ENCODE assay signal across 2 cellular contexts in genomic region chr9:98500337-98500919, GRCh38.
TF ChIP-seq lines count a peak whose summit lies in the region.

No MANE protein-coding gene starts in this region.

TF ChIP-seq in HEK293, 187 proteins besides CTCF, POLR2A, EP300 and RAD21 (continued from another document):
- no peak for TF ChIP-seq ATF2 (tag by site-specific recombination; IDR thresholded peaks at IDR 0.05; ENCODE audit: low read depth)
- peak; percentile 48; the same call in 1 of the 2 replicates for TF ChIP-seq GLIS1 (tag by site-specific recombination; IDR thresholded peaks at IDR 0.05)
TF ChIP-seq in HEK293: peak in this region for 1.

TF ChIP-seq in K562, 482 proteins besides CTCF, POLR2A, EP300 and RAD21 (continued from another document):
- TF ChIP-seq PRDM10 (IDR thresholded peaks at IDR 0.05; ENCODE audit: partially characterized antibody) = peak; percentile 64
